25 cellular contexts compared by ENCODE assay signal in genomic region chr9:129745186-129745585, GRCh38. TPM values are rescaled to one million over a fixed set of nuclear protein-coding genes. Genes with fewer than 3 reads are reported as not detected.
"Had no signal": no experiment of that assay in that cellular context is flagged by ENCODE, and none has a peak within 500 bp of the region (broad histone marks: within the 10 kb centered on the region; RNA-seq: fewer than 3 reads in every experiment).

No MANE protein-coding gene starts in this region.

- H3K4me3 ChIP-seq: left ventricle myocardium inferior, lung, pancreas, psoas muscle, right atrium auricular region, skin epidermis, stomach, testis, thyroid gland, transverse colon, upper lobe of right lung had no signal

- H3K9me3 Mint-ChIP-seq: naive thymus-derived CD8-positive, alpha-beta T cell; stimulated activated naive B cell treated with anti-CD40 and anti-IgM and Interleukin-4, amounts not matched to agents 10 μg/mL and 1 μg/mL and 100 μg/mL, for 72 hours had no signal

- H3K9me3 ChIP-seq: left ventricle myocardium inferior, pancreas, psoas muscle, right atrium auricular region, stomach, testis, thyroid gland, transverse colon, upper lobe of right lung had no signal

- ATAC-seq: left colon; naive thymus-derived CD8-positive, alpha-beta T cell; pancreas; psoas muscle; sciatic nerve; stimulated activated naive B cell treated with anti-CD40 and anti-IgM and Interleukin-4, amounts not matched to agents 10 μg/mL and 1 μg/mL and 100 μg/mL, for 72 hours; stimulated activated naive CD8-positive, alpha-beta T cell treated with anti-CD3 and anti-CD28 coated beads, Interleukin-15, Interleukin-2, amounts not matched to agents 100 U/mL and 50 U/mL, for 24 hours; upper lobe of right lung had no signal

- H3K27me3 ChIP-seq: pancreas, right atrium auricular region, stomach, testis, thyroid gland, transverse colon, upper lobe of right lung had no signal

- H3K27ac Mint-ChIP-seq: naive thymus-derived CD8-positive, alpha-beta T cell; stimulated activated naive B cell treated with anti-CD40 and anti-IgM and Interleukin-4, amounts not matched to agents 10 μg/mL and 1 μg/mL and 100 μg/mL, for 72 hours had no signal

- H3K4me3 Mint-ChIP-seq: naive thymus-derived CD8-positive, alpha-beta T cell; stimulated activated naive B cell treated with anti-CD40 and anti-IgM and Interleukin-4, amounts not matched to agents 10 μg/mL and 1 μg/mL and 100 μg/mL, for 72 hours had no signal

- H3K4me1 Mint-ChIP-seq: naive thymus-derived CD8-positive, alpha-beta T cell had no signal

- DNase-seq: head of caudate nucleus; hippocampal formation; kidney glomerular epithelial cell; left colon; left ventricle myocardium inferior; midbrain; naive thymus-derived CD8-positive, alpha-beta T cell; nucleus accumbens; pancreas; psoas muscle; stimulated activated CD4-positive, alpha-beta T cell treated with anti-CD3 and anti-CD28 coated beads, Interleukin-12 subunit alpha, Interleukin-12 subunit beta, amount 100 ng/mL, for 4 hours; stimulated activated CD4-positive, alpha-beta T cell treated with anti-CD3 and anti-CD28 coated beads, Interleukin-15, amount 100 ng/mL, for 24 hours; stimulated activated CD4-positive, alpha-beta T cell treated with anti-CD3 and anti-CD28 coated beads, Interleukin-2, amount 100 ng/mL, for 24 hours; stimulated activated CD4-positive, alpha-beta T cell treated with anti-CD3 and anti-CD28 coated beads, Interleukin-4, amount 100 ng/mL, for 1 hour; stimulated activated naive B cell treated with anti-CD40 and anti-IgM and Interleukin-4, amounts not matched to agents 10 μg/mL and 1 μg/mL and 100 μg/mL, for 72 hours; stimulated activated naive CD8-positive, alpha-beta T cell treated with anti-CD3 and anti-CD28 coated beads, Interleukin-15, Interleukin-2, amounts not matched to agents 100 U/mL and 50 U/mL, for 24 hours; stomach; testis; thyroid gland; transverse colon; upper lobe of right lung had no signal

- H3K27me3 Mint-ChIP-seq: naive thymus-derived CD8-positive, alpha-beta T cell had no signal

- H3K36me3 ChIP-seq: left ventricle myocardium inferior, pancreas, right atrium auricular region, stomach, thyroid gland, transverse colon, upper lobe of right lung had no signal

- H3K4me1 ChIP-seq: left ventricle myocardium inferior, pancreas, psoas muscle, right atrium auricular region, stomach, testis, thyroid gland, transverse colon, upper lobe of right lung had no signal

- H3K27ac ChIP-seq: left ventricle myocardium inferior, pancreas, psoas muscle, right atrium auricular region, skin epidermis, stomach, testis, thyroid gland, transverse colon, upper lobe of right lung had no signal

- H3K36me3 Mint-ChIP-seq: naive thymus-derived CD8-positive, alpha-beta T cell; stimulated activated naive B cell treated with anti-CD40 and anti-IgM and Interleukin-4, amounts not matched to agents 10 μg/mL and 1 μg/mL and 100 μg/mL, for 72 hours had no signal

RNA-seq across cellular contexts. Expression of gene PTGES, which starts 7.7 kb away (rescaled TPM):
- total RNA-seq: naive thymus-derived CD8-positive, alpha-beta T cell had no signal
